8 cellular contexts compared by ENCODE assay signal in the genomic region with DNA sequence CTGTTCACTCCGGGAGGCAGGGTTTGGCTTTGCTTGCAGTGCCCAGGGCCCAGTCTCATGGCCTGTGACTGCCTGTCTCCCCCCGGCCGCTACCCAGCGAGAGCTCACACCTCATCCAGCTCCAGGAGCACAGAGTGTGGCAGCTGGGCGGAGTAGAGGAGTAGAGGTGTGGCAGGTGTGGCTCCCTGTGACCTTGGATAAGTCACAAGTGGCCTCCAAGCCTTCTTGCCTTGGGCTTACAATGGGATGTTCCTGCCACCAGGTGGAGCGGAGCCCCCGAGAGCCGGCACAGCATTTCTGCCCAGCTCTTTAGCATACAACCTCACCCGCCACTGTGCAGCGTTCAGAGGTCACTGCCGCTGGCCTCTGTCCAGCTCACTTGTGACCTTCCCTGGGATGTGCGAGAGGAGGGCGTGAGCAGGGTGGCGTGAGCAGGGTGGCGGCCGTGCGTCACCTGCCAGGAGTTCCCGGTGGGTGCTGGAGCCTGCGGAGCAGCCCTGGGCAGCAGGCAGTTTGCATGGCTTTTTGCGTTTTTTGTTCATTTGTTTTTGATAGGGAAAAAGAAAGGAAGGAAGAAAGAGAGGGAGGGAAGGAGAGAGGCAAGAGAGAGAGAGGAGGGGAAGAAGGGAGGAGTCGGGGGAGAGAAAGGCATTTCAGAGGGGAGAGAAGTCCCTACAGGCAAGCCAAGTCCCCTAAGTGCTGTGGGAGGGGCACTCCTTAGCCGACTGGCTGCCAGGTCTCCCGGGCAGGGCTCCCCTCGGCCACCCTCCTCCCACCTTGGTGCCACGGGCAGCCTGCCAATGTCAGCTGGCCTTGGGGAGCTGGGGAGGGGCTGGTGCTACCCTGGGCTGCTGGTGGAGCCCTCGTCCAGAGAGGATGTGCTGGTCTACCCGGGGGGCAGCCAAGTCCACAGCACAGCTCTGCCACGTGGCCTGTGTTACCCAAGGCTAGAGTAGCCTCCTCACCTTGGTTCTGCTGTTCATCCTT. TPM values are rescaled to one million over a fixed set of nuclear protein-coding genes. Genes with fewer than 3 reads are reported as not detected.
DNase-seq lines count a peak whose midpoint lies in the region; ATAC-seq and TF ChIP-seq lines count a peak whose summit lies in the region.

No MANE protein-coding gene starts in this region.

- DNase-seq in BJ (ENCODE audit: low read depth) (no peak), ecto neural progenitor cell (ENCODE audit: low spot score) (peak; percentile 53), mucosa of descending colon (peak; percentile 84 to 86 (median 85)), dedifferentiated amniotic fluid mesenchymal stem cell (ENCODE audit: extremely low spot score) (no peak), NCI-H526 treated with DMSO at 0.1 percent for 48 hours (lab: John Stamatoyannopoulos, UW) (no peak)

- peak; percentile 47 for TF ChIP-seq RAD21 in Ishikawa (IDR thresholded peaks at IDR 0.05; ENCODE audit: low read depth)

- H3K4me3 ChIP-seq in BJ (ENCODE audit: low read depth, low read length): no peak overlapping the region
- no peak overlapping the region for H3K4me3 ChIP-seq in mucosa of descending colon

- TF ChIP-seq EP300 in Ishikawa (IDR thresholded peaks at IDR 0.05; ENCODE audit: borderline replicate concordance): no peak

- ATAC-seq in mucosa of descending colon (peak; percentile 95), GM21576 (IDR thresholded peaks at IDR 0.05; ENCODE audit: unreplicated experiment) (no peak), GM18867 (IDR thresholded peaks at IDR 0.05; ENCODE audit: unreplicated experiment) (no peak)

- H3K36me3 ChIP-seq in BJ (ENCODE audit: control insufficient read depth, insufficient read depth, low read length) (no peaks in the 10 kb centered on the region), mucosa of descending colon (ENCODE audit: low read depth) (no peaks in the 10 kb centered on the region)

- no peaks in the 10 kb centered on the region for H3K9me3 ChIP-seq in mucosa of descending colon

- CTCF ChIA-PET in BJ (lab: Yijun Ruan, JAX): interaction anchor here (1.4 kb wide), 1 partner anchor 434 kb away, joined by 3 read pairs; no protein-coding TSS in a partner anchor

- TF ChIP-seq CTCF in BJ (IDR thresholded peaks at IDR 0.05; ENCODE audit: insufficient read depth, low read depth, low read length): peak; percentile 20; the same call in 1 of the 2 replicates
- TF ChIP-seq CTCF in mucosa of descending colon (IDR thresholded peaks at IDR 0.05): no peak

- POLR2A ChIA-PET in BJ (lab: Charles Lee): no interaction called here

- intact Hi-C loops in mucosa of descending colon (cut with DNase I, micrococcal nuclease): no loop called here

- peaks cover 9% of the 10 kb centered on the region for H3K4me1 ChIP-seq in mucosa of descending colon (ENCODE audit: low read depth)

- peaks cover 10% of the 10 kb centered on the region for H3K27me3 ChIP-seq in BJ (ENCODE audit: control insufficient read depth, insufficient read depth, low read length)

TF ChIP-seq in Ishikawa, 13 proteins besides CTCF, POLR2A, EP300 and RAD21:
- no peak for TF ChIP-seq TAF1 (IDR thresholded peaks at IDR 0.05; ENCODE audit: low read depth)
- TF ChIP-seq TEAD4 (IDR thresholded peaks at IDR 0.05): 0 out of 2 replicates have a peak, but pooled peaks have one; percentile 23
- peak; percentile 12 for TF ChIP-seq NFIC (IDR thresholded peaks at IDR 0.05)

RNA-seq across cellular contexts. Expression of a gene that starts 42.6 kb away (rescaled TPM):
- polyA plus RNA-seq in BJ (2011; rRNA removed): not detected in 2 replicates
- not detected in 2 replicates for polyA minus RNA-seq in BJ (2011; rRNA and poly(A)+ RNA removed)
- total RNA-seq in mucosa of descending colon: not detected

Comparison
In these comparisons a context has a peak if more than half of its experiments do, and no peak if none do; other contexts are left out.
1. DNase-seq: peak in ecto neural progenitor cell (single experiment) and mucosa of descending colon (3 of 3); none in BJ (single experiment), dedifferentiated amniotic fluid mesenchymal stem cell (single experiment) and NCI-H526 treated with DMSO at 0.1 percent for 48 hours (single experiment).